ENCODE assay signal across 9 cellular contexts in genomic region chr2:70948350-70949003, GRCh38. TPM values are rescaled to one million over a fixed set of nuclear protein-coding genes. Genes with fewer than 3 reads are reported as not detected.
DNase-seq lines count a peak whose midpoint lies in the region; ATAC-seq and TF ChIP-seq lines count a peak whose summit lies in the region.
"Had no signal": no experiment of that assay in that cellular context is flagged by ENCODE, and none has a peak within 500 bp of the region (broad histone marks: within the 10 kb centered on the region; RNA-seq: fewer than 3 reads in every experiment).

No MANE protein-coding gene starts in this region.

- H3K4me1 Mint-ChIP-seq in activated T-helper 17 cell treated with anti-CD3 and anti-CD28 coated beads, Interleukin-2, amount 50 U/mL, for 72 hours = peaks cover 4% of the 10 kb centered on the region

- H3K27ac Mint-ChIP-seq in activated T-helper 17 cell treated with anti-CD3 and anti-CD28 coated beads, Interleukin-2, amount 50 U/mL, for 72 hours = peak overlapping the region; percentile 10

- DNase-seq in C1 segment of cervical spinal cord (lab: John Stamatoyannopoulos, UW) (peak in 11 of 14 donors; percentile 9 to 68 (median 39)), HuH-7.5 (ENCODE audit: low spot score) (peak; percentile 84), RKO (ENCODE audit: low spot score) (peak; percentile 87), foreskin fibroblast (peak; percentile 62 to 90)

- H3K36me3 Mint-ChIP-seq in activated T-helper 17 cell treated with anti-CD3 and anti-CD28 coated beads, Interleukin-2, amount 50 U/mL, for 72 hours (ENCODE audit: low read depth) = no peaks in the 10 kb centered on the region

- peaks cover 20% of the 10 kb centered on the region for H3K27me3 Mint-ChIP-seq in activated T-helper 17 cell treated with anti-CD3 and anti-CD28 coated beads, Interleukin-2, amount 50 U/mL, for 72 hours

- H3K9me3 ChIP-seq in neutrophil (no peaks in the 10 kb centered on the region), stomach smooth muscle (ENCODE audit: control insufficient read depth in 2 of 2, low read length in 2 of 2) (no peaks in the 10 kb centered on the region)

- H3K9me3 Mint-ChIP-seq in activated T-helper 17 cell treated with anti-CD3 and anti-CD28 coated beads, Interleukin-2, amount 50 U/mL, for 72 hours = no peaks in the 10 kb centered on the region

- H3K4me3 ChIP-seq in foreskin fibroblast (ENCODE audit: low read depth in 1 of 2, low read length in 2 of 2) = peak overlapping the region; percentile 38 to 52
- H3K4me3 ChIP-seq in neutrophil (ENCODE audit: low read depth in 1 of 2, low read length in 1 of 2) = peak overlapping the region in 1 of 2 experiments; percentile 6
- peak overlapping the region; percentile 20 to 73 for H3K4me3 ChIP-seq in stomach smooth muscle (ENCODE audit: low read length in 2 of 2)

- H3K36me3 ChIP-seq in neutrophil (no peaks in the 10 kb centered on the region), stomach smooth muscle (ENCODE audit: control insufficient read depth in 2 of 2, insufficient read depth in 2 of 2, low read length in 2 of 2) (no peaks in the 10 kb centered on the region)

- TF ChIP-seq CTCF in foreskin fibroblast (IDR thresholded peaks at IDR 0.05; ENCODE audit: low read depth, low read length) (peak; percentile 95), neutrophil (IDR thresholded peaks at IDR 0.05) (peak; percentile 52)

- H3K27ac ChIP-seq in neutrophil = no peak overlapping the region
- no peak overlapping the region for H3K27ac ChIP-seq in stomach smooth muscle (ENCODE audit: low read length)

- peaks cover 0 to 8% of the 10 kb centered on the region in 2 experiments for H3K4me1 ChIP-seq in neutrophil (ENCODE audit: control insufficient read depth in 1 of 2, insufficient read depth in 1 of 2, low read depth in 1 of 2, low read length in 1 of 2)
- peaks cover 11% of the 10 kb centered on the region for H3K4me1 ChIP-seq in stomach smooth muscle (ENCODE audit: control insufficient read depth, insufficient read depth, low read length)

- H3K4me3 Mint-ChIP-seq in activated T-helper 17 cell treated with anti-CD3 and anti-CD28 coated beads, Interleukin-2, amount 50 U/mL, for 72 hours = peak overlapping the region; percentile 81

- peak overlapping the region in 1 of 2 donors; percentile 74 for H3K9ac ChIP-seq in stomach smooth muscle (ENCODE audit: low read length in 2 of 2)

- H3K27me3 ChIP-seq in neutrophil (peaks cover 88% of the 10 kb centered on the region), stomach smooth muscle (ENCODE audit: control insufficient read depth in 1 of 2, insufficient read depth in 2 of 2, low read length in 2 of 2) (peaks cover 10 to 18% of the 10 kb centered on the region in 2 donors)

- ATAC-seq in GM19452 (IDR thresholded peaks at IDR 0.05; ENCODE audit: unreplicated experiment) = peak; percentile 88
- ATAC-seq in activated T-helper 17 cell treated with anti-CD3 and anti-CD28 coated beads, Interleukin-2, amount 50 U/mL, for 72 hours (replicated peaks) = peak; percentile 97

RNA-seq across cellular contexts. Expression of gene ATP6V1B1, which starts 12.8 kb away (rescaled TPM):
- not detected for total RNA-seq in activated T-helper 17 cell treated with anti-CD3 and anti-CD28 coated beads, Interleukin-2, amount 50 U/mL, for 72 hours
- total RNA-seq: activated CD8-positive, alpha-beta memory T cell treated with anti-CD3 and anti-CD28 coated beads for 36 hours had no signal

RNA-seq across cellular contexts. Expression of gene ANKRD53, which starts 30.0 kb away (rescaled TPM):
- total RNA-seq in activated T-helper 17 cell treated with anti-CD3 and anti-CD28 coated beads, Interleukin-2, amount 50 U/mL, for 72 hours = under 1 TPM in 1 of 2 donors, not detected in 1; 0.56 TPM
- total RNA-seq: activated CD8-positive, alpha-beta memory T cell treated with anti-CD3 and anti-CD28 coated beads for 36 hours had no signal

RNA-seq across cellular contexts. Expression of gene TEX261, which starts 46.2 kb away (rescaled TPM):
- total RNA-seq in activated T-helper 17 cell treated with anti-CD3 and anti-CD28 coated beads, Interleukin-2, amount 50 U/mL, for 72 hours = 10 to 100 TPM; 27.2 to 66.9 TPM

RNA-seq across cellular contexts. Expression of gene VAX2, which starts 48.1 kb away (rescaled TPM):
- total RNA-seq in activated T-helper 17 cell treated with anti-CD3 and anti-CD28 coated beads, Interleukin-2, amount 50 U/mL, for 72 hours = not detected
- total RNA-seq: activated CD8-positive, alpha-beta memory T cell treated with anti-CD3 and anti-CD28 coated beads for 36 hours had no signal
